In the genomic region with DNA sequence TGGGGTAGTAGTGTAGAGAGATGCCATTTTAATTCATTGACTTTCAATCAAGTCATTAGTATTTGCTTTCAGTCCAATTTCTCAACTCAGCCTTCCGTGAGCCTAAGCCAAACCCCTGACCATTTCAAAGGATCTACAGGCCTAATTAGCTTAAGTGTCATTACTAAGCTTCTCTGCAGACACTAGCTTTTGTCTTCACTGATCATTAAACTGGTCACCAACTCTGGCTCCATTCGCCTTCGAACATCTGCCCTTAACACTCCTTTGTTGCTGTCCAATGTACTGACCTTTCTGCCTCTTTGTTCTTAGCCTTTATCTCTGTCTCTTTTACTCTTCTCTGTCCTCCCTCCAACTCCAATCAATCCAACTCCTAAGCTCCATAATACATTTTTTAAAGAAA, we compare ENCODE assay signal across 13 cellular contexts.
DNase-seq lines count a peak whose midpoint lies in the region; ATAC-seq and TF ChIP-seq lines count a peak whose summit lies in the region.
"Had no signal": no experiment of that assay in that cellular context is flagged by ENCODE, and none has a peak within 500 bp of the region (broad histone marks: within the 10 kb centered on the region; RNA-seq: fewer than 3 reads in every experiment).

No MANE protein-coding gene starts in this region.

- H3K18ac ChIP-seq in IMR-90 (ENCODE audit: low read depth, low read length), result no peak overlapping the region

- CTCF ChIA-PET in IMR-90 (lab: Yijun Ruan, JAX), result no interaction called here

- no peak overlapping the region for H2AFZ ChIP-seq in IMR-90 (replicated peaks; ENCODE audit: low read length, poor library complexity)
- H2AFZ ChIP-seq: parathyroid adenoma had no signal

- no peaks in the 10 kb centered on the region for H3K27me3 ChIP-seq in IMR-90 (ENCODE audit: control insufficient read depth, insufficient read depth, low read length)
- H3K27me3 ChIP-seq: upper lobe of left lung had no signal

- no peak overlapping the region for H3K27ac ChIP-seq in IMR-90 (ENCODE audit: insufficient read depth, low read length)
- no peak overlapping the region for H3K27ac ChIP-seq in coronary artery
- H3K27ac ChIP-seq: parathyroid adenoma, upper lobe of left lung had no signal

- peak; percentile 38 for DNase-seq in ACHN
- peak; percentile 2 for DNase-seq in IMR-90
- peak; percentile 28 for DNase-seq in RKO (ENCODE audit: low spot score)
- peak; percentile 17 for DNase-seq in foreskin melanocyte
- DNase-seq in SW480 (ENCODE audit: low spot score), result no peak
- no peak for DNase-seq in NCI-H510A treated with DMSO at 0.1 percent for 48 hours (lab: John Stamatoyannopoulos, UW)
- no peak for DNase-seq in coronary artery (ENCODE audit: low spot score)
- DNase-seq: activated naive CD8-positive, alpha-beta T cell treated with anti-CD3 and anti-CD28 coated beads, Interleukin-2, amount 10 ng/mL, durations not matched to agents 7 days and 5 days; PC-3; T-cell; upper lobe of left lung had no signal

- no peaks in the 10 kb centered on the region for H3K9me3 ChIP-seq in IMR-90 (ENCODE audit: control insufficient read depth, insufficient read depth, low read length)
- H3K9me3 ChIP-seq: upper lobe of left lung had no signal

- no peak overlapping the region for H3K14ac ChIP-seq in IMR-90 (replicated peaks; ENCODE audit: low read depth, low read length)

- no peak overlapping the region for H3K4me2 ChIP-seq in IMR-90 (ENCODE audit: low read depth, low read length)

- H3K4ac ChIP-seq in IMR-90 (ENCODE audit: low read depth, low read length), result no peak overlapping the region

- no peak overlapping the region for H4K5ac ChIP-seq in IMR-90 (ENCODE audit: low read depth, low read length)

- H2BK20ac ChIP-seq in IMR-90 (ENCODE audit: low read depth, low read length), result no peak overlapping the region

- BruUV-seq in IMR-90 (replicated peaks; lab: Mats Ljungman, UMichigan), result no TSS peak

- TF ChIP-seq RAD21 in IMR-90 (IDR thresholded peaks at IDR 0.05; ENCODE audit: low read length), result no peak

- no peak overlapping the region for H4K91ac ChIP-seq in IMR-90 (ENCODE audit: insufficient read depth, low read depth, low read length)

- H2BK120ac ChIP-seq in IMR-90 (ENCODE audit: low read depth, low read length), result no peak overlapping the region

- H3K4me3 ChIP-seq in IMR-90 (ENCODE audit: insufficient read depth, low read depth, low read length) (no peak overlapping the region), coronary artery (no peak overlapping the region)
- H3K4me3 ChIP-seq: upper lobe of left lung had no signal

- in situ Hi-C loops in ACHN (cut with HindIII; ENCODE audit: low pct_ligation_motif_present, low pct_unique_long_range_greater_than_20kb, low sequenced_read_pairs), result no loop called here
- in situ Hi-C loops in IMR-90 (cut with MboI; ENCODE audit: low sequenced_read_pairs), result no loop called here

- intact Hi-C loops in IMR-90 (cut with micrococcal nuclease), result no loop called here

- dilution Hi-C loops in IMR-90 (cut with HindIII; ENCODE audit: low sequenced_read_pairs, unreplicated experiment), result no loop called here

- H3K9me1 ChIP-seq in IMR-90 (ENCODE audit: insufficient read depth, low read length), result no peaks in the 10 kb centered on the region

- no peak overlapping the region for H2BK15ac ChIP-seq in IMR-90 (ENCODE audit: low read depth, low read length)

- no peak overlapping the region for H3K9ac ChIP-seq in IMR-90 (ENCODE audit: low read depth, low read length)
- H3K9ac ChIP-seq: parathyroid adenoma had no signal

- no peaks in the 10 kb centered on the region for H3K36me3 ChIP-seq in IMR-90 (ENCODE audit: control insufficient read depth, insufficient read depth, low read length)
- H3K36me3 ChIP-seq: upper lobe of left lung had no signal

- H3K79me1 ChIP-seq in IMR-90 (ENCODE audit: low read depth in 1 of 2, low read length in 2 of 2), result no peaks in the 10 kb centered on the region

- H2BK5ac ChIP-seq in IMR-90 (ENCODE audit: low read depth, low read length, poor library complexity, severe bottlenecking), result no peak overlapping the region

- no peak overlapping the region for H2AK9ac ChIP-seq in IMR-90 (replicated peaks; ENCODE audit: low read depth, low read length, poor library complexity)

- H4K8ac ChIP-seq in IMR-90 (ENCODE audit: low read depth in 2 of 2, low read length in 2 of 2), result no peak overlapping the region

- TF ChIP-seq CTCF in IMR-90 (conservative IDR thresholded peaks at IDR 0.05; ENCODE audit: low read depth, low read length), result no peak
- no peak for TF ChIP-seq CTCF in coronary artery (IDR thresholded peaks at IDR 0.05)

- TF ChIP-seq POLR2A in IMR-90 (IDR thresholded peaks at IDR 0.05; ENCODE audit: low read depth, low read length), result no peak

- no peaks in the 10 kb centered on the region for H4K20me1 ChIP-seq in IMR-90 (ENCODE audit: insufficient read depth, low read length)

- H3K23ac ChIP-seq in IMR-90 (ENCODE audit: low read depth, low read length), result no peak overlapping the region

- H3K4me1 ChIP-seq in IMR-90 (ENCODE audit: control insufficient read depth, insufficient read depth, low read length), result no peaks in the 10 kb centered on the region
- H3K4me1 ChIP-seq: parathyroid adenoma, upper lobe of left lung had no signal

- H3K56ac ChIP-seq in IMR-90 (ENCODE audit: extremely low read depth, insufficient read depth, low read length), result no peak overlapping the region

- WGBS in IMR-90 (ENCODE audit: extremely low coverage in 2 of 2, insufficient read length in 1 of 2), 2 experiments, result 58% methylated on average over 2 of the region's 3 CpGs; no CpG with 5 or more reads in 1 of the 2 experiments

- H2AK5ac ChIP-seq in IMR-90 (ENCODE audit: low read depth, low read length), result no peak overlapping the region

- ATAC-seq in IMR-90 (ENCODE audit: low read depth) (no peak), HG03565 (IDR thresholded peaks at IDR 0.05; ENCODE audit: unreplicated experiment) (no peak)
- ATAC-seq: PC-3, T-cell had no signal

- POLR2A ChIA-PET in IMR-90 (lab: Charles Lee; ENCODE audit: unreplicated experiment), result no interaction called here

TF ChIP-seq in IMR-90, 13 proteins besides CTCF, POLR2A, EP300 and RAD21:
- TF ChIP-seq, protein P1, sequence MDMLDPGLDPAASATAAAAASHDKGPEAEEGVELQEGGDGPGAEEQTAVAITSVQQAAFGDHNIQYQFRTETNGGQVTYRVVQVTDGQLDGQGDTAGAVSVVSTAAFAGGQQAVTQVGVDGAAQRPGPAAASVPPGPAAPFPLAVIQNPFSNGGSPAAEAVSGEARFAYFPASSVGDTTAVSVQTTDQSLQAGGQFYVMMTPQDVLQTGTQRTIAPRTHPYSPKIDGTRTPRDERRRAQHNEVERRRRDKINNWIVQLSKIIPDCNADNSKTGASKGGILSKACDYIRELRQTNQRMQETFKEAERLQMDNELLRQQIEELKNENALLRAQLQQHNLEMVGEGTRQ (IDR thresholded peaks at IDR 0.05; ENCODE audit: low read depth, low read length), result no peak
- no peak for TF ChIP-seq BHLHE40 (IDR thresholded peaks at IDR 0.05; ENCODE audit: low read depth, low read length)
- no peak for TF ChIP-seq CHD1 (IDR thresholded peaks at IDR 0.05; ENCODE audit: low read depth, low read length)
- TF ChIP-seq FOS (IDR thresholded peaks at IDR 0.05; ENCODE audit: low read depth, low read length), result no peak
- TF ChIP-seq, protein P2, sequence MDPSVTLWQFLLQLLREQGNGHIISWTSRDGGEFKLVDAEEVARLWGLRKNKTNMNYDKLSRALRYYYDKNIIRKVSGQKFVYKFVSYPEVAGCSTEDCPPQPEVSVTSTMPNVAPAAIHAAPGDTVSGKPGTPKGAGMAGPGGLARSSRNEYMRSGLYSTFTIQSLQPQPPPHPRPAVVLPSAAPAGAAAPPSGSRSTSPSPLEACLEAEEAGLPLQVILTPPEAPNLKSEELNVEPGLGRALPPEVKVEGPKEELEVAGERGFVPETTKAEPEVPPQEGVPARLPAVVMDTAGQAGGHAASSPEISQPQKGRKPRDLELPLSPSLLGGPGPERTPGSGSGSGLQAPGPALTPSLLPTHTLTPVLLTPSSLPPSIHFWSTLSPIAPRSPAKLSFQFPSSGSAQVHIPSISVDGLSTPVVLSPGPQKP (IDR thresholded peaks at IDR 0.05; ENCODE audit: borderline replicate concordance, low read depth, low read length), result no peak
- no peak for TF ChIP-seq CEBPB (IDR thresholded peaks at IDR 0.05; ENCODE audit: low read depth, low read length)
- no peak for TF ChIP-seq RCOR1 (IDR thresholded peaks at IDR 0.05; ENCODE audit: insufficient replicate concordance, low read length)
- no peak for TF ChIP-seq MXI1 (IDR thresholded peaks at IDR 0.05; ENCODE audit: borderline replicate concordance, low read depth, low read length)
- no peak for TF ChIP-seq NFE2L2 (IDR thresholded peaks at IDR 0.05; ENCODE audit: low read depth, low read length)
- no peak for TF ChIP-seq SMC3 (IDR thresholded peaks at IDR 0.05; ENCODE audit: low read depth, low read length)
- no peak for TF ChIP-seq MAFK (IDR thresholded peaks at IDR 0.05; ENCODE audit: low read depth, low read length)
- TF ChIP-seq MAZ (IDR thresholded peaks at IDR 0.05; ENCODE audit: borderline replicate concordance, low read depth, low read length), result no peak

Comparison
In these comparisons a context has a peak if more than half of its experiments do, and no peak if none do; other contexts are left out.
1. DNase-seq: peak in ACHN (single experiment), IMR-90 (single experiment), RKO (single experiment) and foreskin melanocyte (single experiment); none in SW480 (single experiment), NCI-H510A treated with DMSO at 0.1 percent for 48 hours (single experiment) and coronary artery (single experiment).